In the genomic region with DNA sequence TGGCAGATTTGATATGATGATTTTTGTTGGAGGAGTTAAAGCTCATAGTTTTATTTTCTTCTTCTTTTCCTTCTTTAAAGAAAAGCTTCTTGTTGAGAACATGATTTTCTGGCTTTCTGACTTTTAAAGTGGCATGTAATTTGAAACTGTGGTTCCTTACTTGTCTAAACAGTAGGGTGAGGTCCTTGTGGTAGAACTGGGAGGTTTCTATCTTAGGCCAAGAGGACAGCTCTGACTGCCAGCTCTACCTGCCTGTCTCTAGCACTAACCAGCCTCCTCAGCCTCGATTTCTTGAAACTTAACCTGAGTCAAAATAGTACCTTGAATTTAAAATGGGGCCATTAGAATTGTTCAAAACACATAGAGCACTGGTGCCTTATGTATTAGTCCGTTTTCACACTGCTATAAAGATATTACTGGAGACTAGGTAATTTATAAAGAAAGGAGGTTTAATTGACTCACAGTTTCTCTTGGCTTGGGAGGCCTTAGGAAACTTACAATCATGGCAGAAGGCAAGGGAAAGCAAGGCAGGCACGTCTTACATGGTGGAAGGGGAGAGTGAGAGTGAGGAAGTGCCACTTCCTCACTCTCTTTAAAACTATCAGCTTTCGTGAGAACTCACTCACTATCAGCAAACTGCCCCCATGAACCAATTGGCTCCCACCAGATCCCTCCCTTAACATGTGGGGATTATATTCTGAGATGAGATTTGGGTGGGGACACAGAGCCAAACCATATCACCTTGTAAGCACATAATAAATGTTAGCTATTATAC, we compare ENCODE assay signal across 18 cellular contexts.
DNase-seq lines count a peak whose midpoint lies in the region; ATAC-seq and TF ChIP-seq lines count a peak whose summit lies in the region.
"Had no signal": no experiment of that assay in that cellular context is flagged by ENCODE, and none has a peak within 500 bp of the region (broad histone marks: within the 10 kb centered on the region; RNA-seq: fewer than 3 reads in every experiment).

No MANE protein-coding gene starts in this region.

- H3K4me3 Mint-ChIP-seq in activated naive CD8-positive, alpha-beta T cell treated with anti-CD3 and anti-CD28 coated beads, Interleukin-2, amount 50 U/mL, for 24 hours = no peak overlapping the region
- H3K4me3 Mint-ChIP-seq in mesothelial cell of epicardium = no peak overlapping the region
- H3K4me3 Mint-ChIP-seq: CD4-positive, CD25-positive, alpha-beta regulatory T cell; nephron had no signal

- H3K27me3 ChIP-seq in KMS-11 (ENCODE audit: insufficient read depth, low read depth) = no peaks in the 10 kb centered on the region
- H3K27me3 ChIP-seq: heart left ventricle, transverse colon had no signal

- no peaks in the 10 kb centered on the region for H3K9me3 Mint-ChIP-seq in activated naive CD8-positive, alpha-beta T cell treated with anti-CD3 and anti-CD28 coated beads, Interleukin-2, amount 50 U/mL, for 24 hours
- no peaks in the 10 kb centered on the region for H3K9me3 Mint-ChIP-seq in mesothelial cell of epicardium
- H3K9me3 Mint-ChIP-seq: CD4-positive, CD25-positive, alpha-beta regulatory T cell; nephron had no signal

- H3K36me3 ChIP-seq in KMS-11 (ENCODE audit: insufficient read depth) = no peaks in the 10 kb centered on the region
- H3K36me3 ChIP-seq: heart left ventricle, transverse colon had no signal

- DNase-seq in NCI-H187 treated with DMSO at 0.1 percent for 48 hours (lab: John Stamatoyannopoulos, UW) (peak; percentile 15), NCI-H187 (lab: John Stamatoyannopoulos, UW) (no peak), mesothelial cell of epicardium (ENCODE audit: low spot score in 2 of 2, unreplicated experiment in 2 of 2) (no peak), HuH-7.5 (ENCODE audit: low spot score) (no peak), ureter (ENCODE audit: low spot score) (no peak)
- no peak for DNase-seq in activated naive CD8-positive, alpha-beta T cell treated with anti-CD3 and anti-CD28 coated beads, Interleukin-2, amount 50 U/mL, for 24 hours
- DNase-seq: 8988T; activated CD8-positive, alpha-beta memory T cell treated with anti-CD3 and anti-CD28 coated beads, Interleukin-2, amount 50 U/mL, for 48 hours; CD4-positive, CD25-positive, alpha-beta regulatory T cell; cerebellar nuclear complex; heart left ventricle; NCI-H2227 treated with DMSO at 0.1 percent for 48 hours; right cardiac atrium; stimulated activated CD4-positive, alpha-beta T cell treated with anti-CD3 and anti-CD28 coated beads, Interleukin-2, amount 100 ng/mL, for 48 hours; transverse colon had no signal

- TF ChIP-seq CTCF in KMS-11 (conservative IDR thresholded peaks at IDR 0.05; ENCODE audit: low read depth, low read length) (no peak), mesothelial cell of epicardium (IDR thresholded peaks at IDR 0.05; ENCODE audit: unreplicated experiment) (no peak)

- H3K79me2 ChIP-seq in KMS-11 (ENCODE audit: insufficient read depth, low read depth) = no peaks in the 10 kb centered on the region

- H3K9ac ChIP-seq in KMS-11 = no peak overlapping the region

- H2AFZ ChIP-seq in KMS-11 (ENCODE audit: low read depth) = no peak overlapping the region

- ATAC-seq in activated naive CD8-positive, alpha-beta T cell treated with anti-CD3 and anti-CD28 coated beads, Interleukin-2, amount 50 U/mL, for 24 hours = peak; percentile 36
- no peak for ATAC-seq in HG02798 (IDR thresholded peaks at IDR 0.05; ENCODE audit: poor library complexity, unreplicated experiment)
- ATAC-seq: right cardiac atrium had no signal

- peaks cover 13% of the 10 kb centered on the region for H3K4me1 Mint-ChIP-seq in activated naive CD8-positive, alpha-beta T cell treated with anti-CD3 and anti-CD28 coated beads, Interleukin-2, amount 50 U/mL, for 24 hours
- H3K4me1 Mint-ChIP-seq in mesothelial cell of epicardium = peaks cover 6% of the 10 kb centered on the region

- H4K20me1 ChIP-seq in KMS-11 (ENCODE audit: insufficient read depth) = no peaks in the 10 kb centered on the region

- peak overlapping the region; percentile 59 for H3K4me2 ChIP-seq in KMS-11

- H3K36me3 Mint-ChIP-seq in activated naive CD8-positive, alpha-beta T cell treated with anti-CD3 and anti-CD28 coated beads, Interleukin-2, amount 50 U/mL, for 24 hours (ENCODE audit: low read depth) = peaks cover 14% of the 10 kb centered on the region
- peaks cover 12% of the 10 kb centered on the region for H3K36me3 Mint-ChIP-seq in mesothelial cell of epicardium
- H3K36me3 Mint-ChIP-seq: CD4-positive, CD25-positive, alpha-beta regulatory T cell had no signal

- peaks cover 15% of the 10 kb centered on the region for H3K4me1 ChIP-seq in KMS-11 (ENCODE audit: low read depth, poor library complexity, severe bottlenecking)

- no peak overlapping the region for H3K27ac ChIP-seq in KMS-11
- H3K27ac ChIP-seq: heart left ventricle, transverse colon had no signal

- peak overlapping the region; percentile 24 for H3K27ac Mint-ChIP-seq in activated naive CD8-positive, alpha-beta T cell treated with anti-CD3 and anti-CD28 coated beads, Interleukin-2, amount 50 U/mL, for 24 hours
- H3K27ac Mint-ChIP-seq in mesothelial cell of epicardium = peak overlapping the region; percentile 51
- H3K27ac Mint-ChIP-seq: CD4-positive, CD25-positive, alpha-beta regulatory T cell had no signal

- H3K27me3 Mint-ChIP-seq in activated naive CD8-positive, alpha-beta T cell treated with anti-CD3 and anti-CD28 coated beads, Interleukin-2, amount 50 U/mL, for 24 hours = no peaks in the 10 kb centered on the region
- H3K27me3 Mint-ChIP-seq in mesothelial cell of epicardium (ENCODE audit: low read depth) = no peaks in the 10 kb centered on the region
- H3K27me3 Mint-ChIP-seq: CD4-positive, CD25-positive, alpha-beta regulatory T cell had no signal

- H3K4me3 ChIP-seq in KMS-11 (IDR thresholded peaks at IDR 0.05; ENCODE audit: insufficient read depth, low read depth, low read length) = no peak overlapping the region
- H3K4me3 ChIP-seq: heart left ventricle, transverse colon had no signal
